22 cellular contexts compared by ENCODE assay signal in the genomic region with DNA sequence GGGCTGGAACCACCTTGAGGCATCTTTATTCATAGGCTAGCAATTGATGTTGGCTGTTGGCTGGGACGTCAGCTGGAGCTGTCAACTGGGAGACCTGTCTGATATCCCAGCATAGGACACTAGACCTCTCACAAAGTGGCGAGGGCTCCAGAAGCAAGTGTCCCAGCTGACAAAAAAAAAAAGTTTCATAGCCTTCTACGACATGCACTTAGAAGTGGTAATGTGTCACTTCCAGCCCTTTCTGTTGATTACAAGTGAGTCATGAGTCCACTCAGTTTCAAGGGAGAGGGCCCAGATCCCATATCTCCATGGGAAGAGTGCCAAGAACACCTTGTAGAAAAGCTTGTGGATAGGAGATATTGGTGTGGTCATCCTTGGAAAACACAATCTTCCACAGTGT.
DNase-seq lines count a peak whose midpoint lies in the region; ATAC-seq, FAIRE-seq and TF ChIP-seq lines count a peak whose summit lies in the region.
"Had no signal": no experiment of that assay in that cellular context is flagged by ENCODE, and none has a peak within 500 bp of the region (broad histone marks: within the 10 kb centered on the region; RNA-seq: fewer than 3 reads in every experiment).

No MANE protein-coding gene starts in this region.

- peaks cover 47% of the 10 kb centered on the region for H3K4me1 Mint-ChIP-seq in HFFc6 (ENCODE audit: low read depth)
- H3K4me1 Mint-ChIP-seq: stimulated activated effector memory CD8-positive, alpha-beta T cell treated with anti-CD3 and anti-CD28 coated beads, Interleukin-12 subunit alpha, Interleukin-12 subunit beta, amount 100 ng/mL, for 72 hours had no signal

- no peak for FAIRE-seq in frontal cortex (lab: Jason Lieb, UNC)
- FAIRE-seq: GM12878, GM19239, pancreas had no signal

- TF ChIP-seq CTCF in HFFc6 (IDR thresholded peaks at IDR 0.05) (no peak), kidney epithelial cell (IDR thresholded peaks at IDR 0.05; ENCODE audit: insufficient read depth, low read length, poor library complexity, severe bottlenecking) (no peak)

- peaks cover 2% of the 10 kb centered on the region; the same call in 1 of the 2 replicates for H3K27me3 Mint-ChIP-seq in HFFc6 (ENCODE audit: insufficient read depth)

- no peaks in the 10 kb centered on the region for H3K9me3 Mint-ChIP-seq in HFFc6
- H3K9me3 Mint-ChIP-seq: stimulated activated effector memory CD8-positive, alpha-beta T cell treated with anti-CD3 and anti-CD28 coated beads, Interleukin-12 subunit alpha, Interleukin-12 subunit beta, amount 100 ng/mL, for 72 hours had no signal

- no peak overlapping the region for H3K4me3 Mint-ChIP-seq in HFFc6
- H3K4me3 Mint-ChIP-seq: nephron; stimulated activated effector memory CD8-positive, alpha-beta T cell treated with anti-CD3 and anti-CD28 coated beads, Interleukin-12 subunit alpha, Interleukin-12 subunit beta, amount 100 ng/mL, for 72 hours had no signal

- peak; percentile 69 for DNase-seq in DMS53 (lab: John Stamatoyannopoulos, UW)
- DNase-seq in HFFc6, result peak; percentile 15
- peak; percentile 54 for DNase-seq in SW480 (ENCODE audit: low spot score)
- peak; percentile 25 for DNase-seq in kidney epithelial cell (ENCODE audit: low read depth)
- no peak for DNase-seq in NCI-H128 (lab: John Stamatoyannopoulos, UW; ENCODE audit: unreplicated experiment)
- no peak for DNase-seq in posterior cingulate gyrus
- no peak for DNase-seq in frontal cortex (ENCODE audit: low spot score in 2 of 2)
- DNase-seq: activated gamma-delta T cell treated with Interleukin-2 at 50 U/mL for 16 hours, adrenal gland, dorsolateral prefrontal cortex, midbrain, NCI-H1417, NCI-H2171, pancreas, SJCRH30, WERI-Rb-1 had no signal

- intact Hi-C loops in posterior cingulate gyrus (cut with DNase I), result no loop called here

- no peaks in the 10 kb centered on the region for H3K27me3 ChIP-seq in kidney epithelial cell (ENCODE audit: control insufficient read depth, insufficient read depth, low read length)
- H3K27me3 ChIP-seq: adrenal gland, dorsolateral prefrontal cortex, pancreas, SJCRH30 had no signal

- no peaks in the 10 kb centered on the region; the same call in 1 of the 2 replicates for H3K36me3 Mint-ChIP-seq in HFFc6 (ENCODE audit: low read depth)
- H3K36me3 Mint-ChIP-seq: stimulated activated effector memory CD8-positive, alpha-beta T cell treated with anti-CD3 and anti-CD28 coated beads, Interleukin-12 subunit alpha, Interleukin-12 subunit beta, amount 100 ng/mL, for 72 hours had no signal

- ATAC-seq in HG02763 (IDR thresholded peaks at IDR 0.05; ENCODE audit: unreplicated experiment), result no peak
- ATAC-seq: GM12878; pancreas; stimulated activated effector memory CD8-positive, alpha-beta T cell treated with anti-CD3 and anti-CD28 coated beads, Interleukin-12 subunit alpha, Interleukin-12 subunit beta, amount 100 ng/mL, for 72 hours had no signal

- no peak overlapping the region for H3K4me3 ChIP-seq in kidney epithelial cell (ENCODE audit: low read depth, low read length)
- H3K4me3 ChIP-seq: adrenal gland, dorsolateral prefrontal cortex, GM12878, pancreas, SJCRH30, thoracic aorta had no signal

- H3K27ac Mint-ChIP-seq in HFFc6, result no peak overlapping the region
- H3K27ac Mint-ChIP-seq: nephron; stimulated activated effector memory CD8-positive, alpha-beta T cell treated with anti-CD3 and anti-CD28 coated beads, Interleukin-12 subunit alpha, Interleukin-12 subunit beta, amount 100 ng/mL, for 72 hours had no signal

- H3K36me3 ChIP-seq in kidney epithelial cell (ENCODE audit: control insufficient read depth, insufficient read depth, low read length), result no peaks in the 10 kb centered on the region
- H3K36me3 ChIP-seq: adrenal gland, pancreas, SJCRH30, thoracic aorta, WERI-Rb-1 had no signal

Comparison
In these comparisons a context has a peak if more than half of its experiments do, and no peak if none do; other contexts are left out.
1. DNase-seq: peak in DMS53 (single experiment), HFFc6 (single experiment), SW480 (single experiment) and kidney epithelial cell (single experiment); none in NCI-H128 (single experiment), posterior cingulate gyrus (0 of 10) and frontal cortex (0 of 2).